Comparison of ENCODE assay signal across 16 cellular contexts in genomic region chr2:141766225-141766624, GRCh38.
DNase-seq lines count a peak whose midpoint lies in the region; ATAC-seq, FAIRE-seq and TF ChIP-seq lines count a peak whose summit lies in the region.
"Had no signal": no experiment of that assay in that cellular context is flagged by ENCODE, and none has a peak within 500 bp of the region (broad histone marks: within the 10 kb centered on the region; RNA-seq: fewer than 3 reads in every experiment).

No MANE protein-coding gene starts in this region.

- H3K4me3 ChIP-seq in H1 (ENCODE audit: extremely low read depth in 1 of 4, insufficient read depth in 2 of 4, low read depth in 3 of 4, low read length in 4 of 4) (no peak overlapping the region), coronary artery (no peak overlapping the region)
- H3K4me3 ChIP-seq: BLaER1, GM12878 had no signal

- no peak overlapping the region for H3K27ac ChIP-seq in H1 (ENCODE audit: low read depth, low read length)
- no peak overlapping the region for H3K27ac ChIP-seq in coronary artery
- H3K27ac ChIP-seq: BLaER1 had no signal

- ATAC-seq in GM19395 (IDR thresholded peaks at IDR 0.05; ENCODE audit: unreplicated experiment) (no peak), GM18867 (IDR thresholded peaks at IDR 0.05; ENCODE audit: unreplicated experiment) (no peak)
- ATAC-seq: GM12878 had no signal

- CTCF ChIA-PET in H1 (lab: Charles Lee; ENCODE audit: partially characterized antibody): interaction anchor here (0.7 to 1.8 kb wide), 2 partner anchors 10 to 146 kb away, joined by 3 to 5 read pairs; no protein-coding TSS in a partner anchor

- H3K23me2 ChIP-seq in H1 (ENCODE audit: low read depth, low read length): no peaks in the 10 kb centered on the region

- TF ChIP-seq CTCF in H1 (IDR thresholded peaks at IDR 0.05; ENCODE audit: control extremely low read depth in 1 of 3, insufficient read depth in 1 of 3, low read depth in 1 of 3, low read length in 3 of 3): no peak
- TF ChIP-seq CTCF in coronary artery (IDR thresholded peaks at IDR 0.05): no peak

- no peak overlapping the region for H3K4me2 ChIP-seq in H1 (ENCODE audit: insufficient read depth in 1 of 2, low read depth in 2 of 2, low read length in 2 of 2)
- H3K4me2 ChIP-seq: BLaER1 had no signal

- H2BK120ac ChIP-seq in H1 (replicated peaks; ENCODE audit: low read depth, low read length): no peak overlapping the region

- FAIRE-seq in H1 (lab: Jason Lieb, UNC): no peak
- FAIRE-seq: GM12878 had no signal

- POLR2A ChIA-PET in H1 (lab: Charles Lee; ENCODE audit: partially characterized antibody): no interaction called here

- H4K5ac ChIP-seq in H1 (ENCODE audit: insufficient read length, low read depth, low read length): no peak overlapping the region

- no peaks in the 10 kb centered on the region for H3K79me2 ChIP-seq in H1 (ENCODE audit: control insufficient read depth in 1 of 2, insufficient read depth in 2 of 2, low read length in 2 of 2)

- H3K23ac ChIP-seq in H1 (ENCODE audit: insufficient read length): no peak overlapping the region

- H3K9ac ChIP-seq in H1 (replicated peaks in 1 of 4; ENCODE audit: extremely low read depth in 1 of 4, low read depth in 3 of 4, low read length in 3 of 4): no peak overlapping the region
- H3K9ac ChIP-seq: BLaER1 had no signal

- no peak overlapping the region for H2BK5ac ChIP-seq in H1 (ENCODE audit: low read depth, low read length)

- no peak overlapping the region for H3K4ac ChIP-seq in H1 (replicated peaks; ENCODE audit: insufficient read length, low read depth, low read length)

- no peak overlapping the region for H4K8ac ChIP-seq in H1 (ENCODE audit: extremely low read depth, insufficient read depth, low read length)

- H3K27me3 ChIP-seq in H1 (replicated peaks in 1 of 4; ENCODE audit: control insufficient read depth in 3 of 4, extremely low read depth in 1 of 4, insufficient read depth in 3 of 4, low read length in 3 of 4): no peaks in the 10 kb centered on the region
- H3K27me3 ChIP-seq: BLaER1 had no signal

- H2BK12ac ChIP-seq in H1 (ENCODE audit: low read depth, low read length): no peak overlapping the region

- TF ChIP-seq EP300 in H1 (IDR thresholded peaks at IDR 0.05; ENCODE audit: borderline replicate concordance in 1 of 2, low read depth in 2 of 2, low read length in 2 of 2): no peak

- H3K4me1 ChIP-seq in H1 (replicated peaks in 1 of 4; ENCODE audit: control insufficient read depth in 3 of 4, insufficient read depth in 4 of 4, low read length in 3 of 4): peaks cover 0 to 2% (median 0%) of the 10 kb centered on the region in 4 experiments; a peak in 2 of 7 replicates
- H3K4me1 ChIP-seq: BLaER1 had no signal

- H3K14ac ChIP-seq in H1 (ENCODE audit: insufficient read length): no peak overlapping the region

- no peak overlapping the region for H2BK20ac ChIP-seq in H1 (ENCODE audit: low read length)

- DNase-seq in DMS53 (lab: John Stamatoyannopoulos, UW): peak; percentile 0
- no peak for DNase-seq in DMS53 treated with DMSO at 0.1 percent for 48 hours (lab: John Stamatoyannopoulos, UW; ENCODE audit: unreplicated experiment)
- peak; percentile 61 for DNase-seq in NCI-H1436 (lab: John Stamatoyannopoulos, UW)
- DNase-seq in NCI-H524 (lab: John Stamatoyannopoulos, UW): peak; percentile 61 to 83
- no peak for DNase-seq in H1 (ENCODE audit: low read depth in 1 of 2, low spot score in 2 of 2)
- DNase-seq in coronary artery (ENCODE audit: low spot score): no peak
- DNase-seq: 8988T, DMS153, Kasumi-1, NCI-H1694 treated with DMSO at 0.1 percent for 48 hours, NCI-H2227 treated with DMSO at 0.1 percent for 48 hours, T-helper 9 cell had no signal

- no peaks in the 10 kb centered on the region for H3K36me3 ChIP-seq in H1 (ENCODE audit: control insufficient read depth in 2 of 4, insufficient read depth in 4 of 4, low read length in 3 of 4)
- H3K36me3 ChIP-seq: BLaER1 had no signal

- peak overlapping the region; percentile 83 for H2AFZ ChIP-seq in H1 (ENCODE audit: low read length)

- H4K91ac ChIP-seq in H1 (replicated peaks; ENCODE audit: insufficient read length, low read length): no peak overlapping the region

- no peak for TF ChIP-seq POLR2A in H1 (IDR thresholded peaks at IDR 0.05; ENCODE audit: control extremely low read depth in 1 of 2, low read depth in 2 of 2, low read length in 2 of 2)

- no peaks in the 10 kb centered on the region for H3K9me3 ChIP-seq in H1 (ENCODE audit: insufficient read depth in 2 of 2, low read depth in 1 of 2, low read length in 1 of 2)
- H3K9me3 ChIP-seq: BLaER1 had no signal

- TF ChIP-seq RAD21 in H1 (IDR thresholded peaks at IDR 0.05 in 1 of 2, conservative IDR thresholded peaks at IDR 0.05 in 1 of 2; ENCODE audit: low read depth in 2 of 2, low read length in 2 of 2): no peak

- no peak overlapping the region for H3K18ac ChIP-seq in H1 (ENCODE audit: extremely low read depth, low read length)

- no peak overlapping the region for H2BK15ac ChIP-seq in H1 (ENCODE audit: low read length)

- H4K20me1 ChIP-seq in H1 (replicated peaks in 1 of 2; ENCODE audit: control insufficient read depth in 1 of 2, insufficient read depth in 2 of 2, low read length in 2 of 2): no peaks in the 10 kb centered on the region
- H4K20me1 ChIP-seq: BLaER1 had no signal

- H3K56ac ChIP-seq in H1 (replicated peaks; ENCODE audit: insufficient read length, low read depth, low read length): no peak overlapping the region

- no peak overlapping the region for H2AK5ac ChIP-seq in H1 (ENCODE audit: low read depth, low read length)

- 66% methylated on average over 2 of the region's 2 CpGs; no CpG with 5 or more reads in 1 of the 2 experiments for WGBS in H1 (ENCODE audit: extremely low coverage in 1 of 2, insufficient coverage in 1 of 2, insufficient read length in 1 of 2, insufficient replicate concordance in 2 of 2, low coverage in 1 of 2, low lambda C conversion rate in 2 of 2, missing lambda C conversion rate in 1 of 2), 2 experiments

- no peaks in the 10 kb centered on the region for H3K79me1 ChIP-seq in H1 (ENCODE audit: low read depth, low read length)

TF ChIP-seq in H1, 55 proteins besides CTCF, POLR2A, EP300 and RAD21:
- TF ChIP-seq SP4 (IDR thresholded peaks at IDR 0.05; ENCODE audit: low read length) (no peak), SIN3A (conservative IDR thresholded peaks at IDR 0.05 in 1 of 2, IDR thresholded peaks at IDR 0.05 in 1 of 2; ENCODE audit: low read depth in 1 of 2, low read length in 2 of 2) (no peak), HDAC6 (IDR thresholded peaks at IDR 0.05; ENCODE audit: low read depth, low read length) (no peak), ATF3 (IDR thresholded peaks at IDR 0.05; ENCODE audit: insufficient read depth, low read depth, low read length) (no peak), SRF (IDR thresholded peaks at IDR 0.05; ENCODE audit: low read depth, low read length) (no peak), HDAC2 (IDR thresholded peaks at IDR 0.05; ENCODE audit: borderline replicate concordance in 1 of 2, low read depth in 2 of 2, low read length in 2 of 2) (no peak), BACH1 (IDR thresholded peaks at IDR 0.05; ENCODE audit: low read length) (no peak), ASH2L (IDR thresholded peaks at IDR 0.05; ENCODE audit: low read length) (no peak), CHD1 (IDR thresholded peaks at IDR 0.05; ENCODE audit: low read depth, low read length) (no peak)
- TF ChIP-seq, protein P1, sequence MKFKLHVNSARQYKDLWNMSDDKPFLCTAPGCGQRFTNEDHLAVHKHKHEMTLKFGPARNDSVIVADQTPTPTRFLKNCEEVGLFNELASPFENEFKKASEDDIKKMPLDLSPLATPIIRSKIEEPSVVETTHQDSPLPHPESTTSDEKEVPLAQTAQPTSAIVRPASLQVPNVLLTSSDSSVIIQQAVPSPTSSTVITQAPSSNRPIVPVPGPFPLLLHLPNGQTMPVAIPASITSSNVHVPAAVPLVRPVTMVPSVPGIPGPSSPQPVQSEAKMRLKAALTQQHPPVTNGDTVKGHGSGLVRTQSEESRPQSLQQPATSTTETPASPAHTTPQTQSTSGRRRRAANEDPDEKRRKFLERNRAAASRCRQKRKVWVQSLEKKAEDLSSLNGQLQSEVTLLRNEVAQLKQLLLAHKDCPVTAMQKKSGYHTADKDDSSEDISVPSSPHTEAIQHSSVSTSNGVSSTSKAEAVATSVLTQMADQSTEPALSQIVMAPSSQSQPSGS (IDR thresholded peaks at IDR 0.05; ENCODE audit: low read length): no peak

Comparison
In these comparisons a context has a peak if more than half of its experiments do, and no peak if none do; other contexts are left out.
1. DNase-seq: peak in DMS53 (single experiment), NCI-H1436 (single experiment) and NCI-H524 (2 of 2); none in DMS53 treated with DMSO at 0.1 percent for 48 hours (single experiment), H1 (0 of 2) and coronary artery (single experiment).